ENCODE assay signal across 10 cellular contexts in genomic region chr4:89055157-89056080, GRCh38. TPM values are rescaled to one million over a fixed set of nuclear protein-coding genes. Genes with fewer than 3 reads are reported as not detected.
DNase-seq lines count a peak whose midpoint lies in the region; ATAC-seq and TF ChIP-seq lines count a peak whose summit lies in the region.
"Had no signal": no experiment of that assay in that cellular context is flagged by ENCODE, and none has a peak within 500 bp of the region (broad histone marks: within the 10 kb centered on the region; RNA-seq: fewer than 3 reads in every experiment).

No MANE protein-coding gene starts in this region.

- H2AFZ ChIP-seq in parathyroid adenoma: no peak overlapping the region

- DNase-seq in KBM-7 (peak; percentile 33), epithelial cell of esophagus (ENCODE audit: low read depth) (peak; percentile 12), NCI-H2107 (lab: John Stamatoyannopoulos, UW) (no peak)
- no peak for DNase-seq in activated CD4-positive, alpha-beta T cell treated with anti-CD3 and anti-CD28 coated beads, Interleukin-2, amount 10 ng/mL, durations not matched to agents 7 days and 5 days
- DNase-seq: NCI-H2081 had no signal

- ATAC-seq in GM18502 (IDR thresholded peaks at IDR 0.05; ENCODE audit: poor library complexity, unreplicated experiment): no peak
- no peak for ATAC-seq in HG03108 (IDR thresholded peaks at IDR 0.05; ENCODE audit: unreplicated experiment)

- H3K4me3 ChIP-seq in epithelial cell of esophagus (ENCODE audit: low read length) (no peak overlapping the region), parathyroid adenoma (ENCODE audit: low read depth, low read length) (peak overlapping the region; percentile 70)

- POLR2A ChIA-PET in activated CD4-positive, alpha-beta T cell treated with anti-CD3 and anti-CD28 coated beads, Interleukin-2, amount 10 ng/mL, durations not matched to agents 7 days and 5 days (lab: Charles Lee): no interaction called here

- no peak overlapping the region for H3K27ac Mint-ChIP-seq in activated CD4-positive, alpha-beta T cell treated with anti-CD3 and anti-CD28 coated beads, Interleukin-2, amount 10 ng/mL, durations not matched to agents 7 days and 5 days

- H3K36me3 ChIP-seq in ES-I3 (ENCODE audit: insufficient read depth, low read length) (no peaks in the 10 kb centered on the region), parathyroid adenoma (ENCODE audit: control insufficient read depth, insufficient read depth, low read length) (no peaks in the 10 kb centered on the region)
- H3K36me3 ChIP-seq: prostate gland had no signal

- H3K9me3 ChIP-seq in ES-I3 (ENCODE audit: control insufficient read depth, insufficient read depth, low read length): peaks cover 3% of the 10 kb centered on the region; the same call in 1 of the 2 replicates
- H3K9me3 ChIP-seq in parathyroid adenoma (ENCODE audit: control insufficient read depth, low read length): no peaks in the 10 kb centered on the region
- H3K9me3 ChIP-seq: prostate gland had no signal

- peaks cover 4% of the 10 kb centered on the region for H3K9me3 Mint-ChIP-seq in activated CD4-positive, alpha-beta T cell treated with anti-CD3 and anti-CD28 coated beads, Interleukin-2, amount 10 ng/mL, durations not matched to agents 7 days and 5 days

- H3K4me1 ChIP-seq in ES-I3 (ENCODE audit: insufficient read depth, low read length): 0 out of 2 replicates have a peak, but pooled peaks cover 6% of the 10 kb centered on the region
- no peaks in the 10 kb centered on the region for H3K4me1 ChIP-seq in parathyroid adenoma
- H3K4me1 ChIP-seq: prostate gland had no signal

- CTCF ChIA-PET in activated CD4-positive, alpha-beta T cell treated with anti-CD3 and anti-CD28 coated beads, Interleukin-2, amount 10 ng/mL, durations not matched to agents 7 days and 5 days (lab: Charles Lee): interaction anchor here (1.2 kb wide), 1 partner anchor 15 kb away, joined by 3 read pairs; no protein-coding TSS in a partner anchor

- peaks cover 15% of the 10 kb centered on the region for H3K4me1 Mint-ChIP-seq in activated CD4-positive, alpha-beta T cell treated with anti-CD3 and anti-CD28 coated beads, Interleukin-2, amount 10 ng/mL, durations not matched to agents 7 days and 5 days

- peaks cover 6% of the 10 kb centered on the region for H3K79me2 ChIP-seq in parathyroid adenoma

- in situ Hi-C loops in KBM-7 (cut with MboI; ENCODE audit: low pct_unique_long_range_greater_than_20kb, low sequenced_read_pairs): no loop called here

- H3K36me3 Mint-ChIP-seq in activated CD4-positive, alpha-beta T cell treated with anti-CD3 and anti-CD28 coated beads, Interleukin-2, amount 10 ng/mL, durations not matched to agents 7 days and 5 days (ENCODE audit: low read depth): no peaks in the 10 kb centered on the region

- no peak overlapping the region for H3K27ac ChIP-seq in parathyroid adenoma

- H3K27me3 ChIP-seq in parathyroid adenoma (ENCODE audit: control insufficient read depth, insufficient read depth, low read length): no peaks in the 10 kb centered on the region

- H3K4me2 ChIP-seq in parathyroid adenoma (ENCODE audit: low read length): peak overlapping the region; percentile 92

- H3K9ac ChIP-seq in ES-I3 (ENCODE audit: low read depth, low read length): peak overlapping the region; percentile 73
- no peak overlapping the region for H3K9ac ChIP-seq in parathyroid adenoma

- no peak for TF ChIP-seq CTCF in epithelial cell of esophagus (IDR thresholded peaks at IDR 0.05; ENCODE audit: insufficient read depth, low read depth, low read length, missing control alignments)
- TF ChIP-seq CTCF in parathyroid adenoma (IDR thresholded peaks at IDR 0.05): no peak

- no peaks in the 10 kb centered on the region for H3K27me3 Mint-ChIP-seq in activated CD4-positive, alpha-beta T cell treated with anti-CD3 and anti-CD28 coated beads, Interleukin-2, amount 10 ng/mL, durations not matched to agents 7 days and 5 days

- no peak overlapping the region for H3K4me3 Mint-ChIP-seq in activated CD4-positive, alpha-beta T cell treated with anti-CD3 and anti-CD28 coated beads, Interleukin-2, amount 10 ng/mL, durations not matched to agents 7 days and 5 days

RNA-seq across cellular contexts. Expression of gene FAM13A, which starts 1.6 kb away (rescaled TPM):
- total RNA-seq in activated CD4-positive, alpha-beta T cell treated with anti-CD3 and anti-CD28 coated beads, Interleukin-2, amount 10 ng/mL, durations not matched to agents 7 days and 5 days: 10 to 100 TPM; 13.3 to 16.2 TPM

RNA-seq across cellular contexts. Expression of gene TIGD2, which starts 55.9 kb away (rescaled TPM):
- 1 to 10 TPM; 5.9 to 6.4 TPM for total RNA-seq in activated CD4-positive, alpha-beta T cell treated with anti-CD3 and anti-CD28 coated beads, Interleukin-2, amount 10 ng/mL, durations not matched to agents 7 days and 5 days

Comparison
In these comparisons a context has a peak if more than half of its experiments do, and no peak if none do; other contexts are left out.
1. DNase-seq: peak in KBM-7 (single experiment) and epithelial cell of esophagus (single experiment); none in activated CD4-positive, alpha-beta T cell treated with anti-CD3 and anti-CD28 coated beads, Interleukin-2, amount 10 ng/mL, durations not matched to agents 7 days and 5 days (single experiment) and NCI-H2107 (single experiment).